ENCODE assay signal across 17 cellular contexts in genomic region chr22:26522592-26522991, GRCh38.
"Had no signal": no experiment of that assay in that cellular context is flagged by ENCODE, and none has a peak within 500 bp of the region (broad histone marks: within the 10 kb centered on the region; RNA-seq: fewer than 3 reads in every experiment).

No MANE protein-coding gene starts in this region.

- H3K27ac Mint-ChIP-seq: memory B cell, mesothelial cell of epicardium had no signal

- H3K4me1 Mint-ChIP-seq: mesothelial cell of epicardium; stimulated activated effector memory CD8-positive, alpha-beta T cell treated with anti-CD3 and anti-CD28 coated beads, Interleukin-12 subunit alpha, Interleukin-12 subunit beta, amount 100 ng/mL, for 72 hours had no signal

- H3K9me3 Mint-ChIP-seq: memory B cell; mesothelial cell of epicardium; stimulated activated effector memory CD8-positive, alpha-beta T cell treated with anti-CD3 and anti-CD28 coated beads, Interleukin-12 subunit alpha, Interleukin-12 subunit beta, amount 100 ng/mL, for 72 hours had no signal

- H3K27ac ChIP-seq: epithelial cell of prostate, esophagus muscularis mucosa, left lung, lower lobe of right lung, ovary, tibial artery, upper lobe of left lung, vagina had no signal

- H3K36me3 ChIP-seq: ovary had no signal

- H3K4me3 Mint-ChIP-seq: memory B cell; mesothelial cell of epicardium; stimulated activated effector memory CD8-positive, alpha-beta T cell treated with anti-CD3 and anti-CD28 coated beads, Interleukin-12 subunit alpha, Interleukin-12 subunit beta, amount 100 ng/mL, for 72 hours had no signal

- H3K27me3 Mint-ChIP-seq: memory B cell had no signal

- H3K4me1 ChIP-seq: left lung, lower lobe of right lung, upper lobe of left lung, vagina had no signal

- H3K9me3 ChIP-seq: esophagus muscularis mucosa, gastrocnemius medialis, left lung, lower lobe of right lung, ovary, tibial artery, upper lobe of left lung, vagina had no signal

- H3K4me3 ChIP-seq: esophagus muscularis mucosa, gastrocnemius medialis, left lung, lower lobe of right lung, ovary, tibial artery, upper lobe of left lung, vagina had no signal

- ATAC-seq: gastrocnemius medialis; left lung; lower lobe of right lung; right cardiac atrium; stimulated activated effector memory CD8-positive, alpha-beta T cell treated with anti-CD3 and anti-CD28 coated beads, Interleukin-12 subunit alpha, Interleukin-12 subunit beta, amount 100 ng/mL, for 72 hours; stimulated activated naive CD8-positive, alpha-beta T cell treated with anti-CD3 and anti-CD28 coated beads, Interleukin-15, Interleukin-2, amounts not matched to agents 100 U/mL and 50 U/mL, for 24 hours had no signal

- DNase-seq: effector memory CD4-positive, alpha-beta T cell; gastrocnemius medialis; left lung; lower lobe of right lung; ovary; right cardiac atrium; stimulated activated CD4-positive, alpha-beta T cell treated with anti-CD3 and anti-CD28 coated beads, Interleukin-4, amount 100 ng/mL, for 1 hour; stimulated activated CD8-positive, alpha-beta memory T cell treated with anti-CD3 and anti-CD28 coated beads, Interleukin-4, amount 100 ng/mL, for 48 hours; stimulated activated naive CD8-positive, alpha-beta T cell treated with anti-CD3 and anti-CD28 coated beads, Interleukin-15, Interleukin-2, amounts not matched to agents 100 U/mL and 50 U/mL, for 24 hours; tibial artery; upper lobe of left lung had no signal

- H3K27me3 ChIP-seq: esophagus muscularis mucosa, gastrocnemius medialis, left lung, ovary, tibial artery, upper lobe of left lung, vagina had no signal
